Comparison of ENCODE assay signal across 7 cellular contexts in genomic region chr2:239326831-239327535, GRCh38.
A peak's percentile ranks its signal among the peaks of the same experiment; 100 is the strongest.
DNase-seq lines count a peak whose midpoint lies in the region; ATAC-seq and TF ChIP-seq lines count a peak whose summit lies in the region.

No MANE protein-coding gene starts in this region.

- H3K79me1 ChIP-seq in trophoblast cell (ENCODE audit: low read length) = no peaks in the 10 kb centered on the region

- no peak overlapping the region for H2AFZ ChIP-seq in trophoblast cell (ENCODE audit: insufficient read depth, low read length, poor library complexity)

- H3K4me3 ChIP-seq in ascending aorta = no peak overlapping the region
- H3K4me3 ChIP-seq in trophoblast cell (ENCODE audit: low read depth, low read length) = no peak overlapping the region

- H2BK120ac ChIP-seq in trophoblast cell (ENCODE audit: insufficient read depth, low read length, poor library complexity) = no peak overlapping the region

- H3K9me3 ChIP-seq in ascending aorta (no peaks in the 10 kb centered on the region), trophoblast cell (ENCODE audit: insufficient read depth, low read depth, low read length) (peaks cover 4% of the 10 kb centered on the region)

- H3K4me1 ChIP-seq in ascending aorta (peaks cover 17 to 38% of the 10 kb centered on the region in 2 donors), trophoblast cell (ENCODE audit: control insufficient read depth in 1 of 2, insufficient read depth in 2 of 2, low read length in 2 of 2) (peaks cover 0 to 3% of the 10 kb centered on the region in 2 experiments)

- H3K4me3 Mint-ChIP-seq in T-cell = peak overlapping the region; percentile 31 to 73 (median 34)

- no peak overlapping the region for H3K4ac ChIP-seq in trophoblast cell (ENCODE audit: low read depth, low read length)

- no peak overlapping the region for H3K14ac ChIP-seq in trophoblast cell (ENCODE audit: low read length)

- H3K4me1 Mint-ChIP-seq in T-cell = peaks cover 76 to 89% (median 77%) of the 10 kb centered on the region in 3 donors

- H3K9ac ChIP-seq in trophoblast cell (ENCODE audit: low read length) = no peak overlapping the region

- no peaks in the 10 kb centered on the region for H3K27me3 Mint-ChIP-seq in T-cell

- H2BK5ac ChIP-seq in trophoblast cell (ENCODE audit: low read depth, low read length, poor library complexity) = no peak overlapping the region

- CTCF ChIA-PET in T-cell (lab: Charles Lee) = interaction anchor here in 1 of 2 donors (1.0 kb wide), 1 partner anchor 59 kb away, joined by 4 read pairs; no protein-coding TSS in a partner anchor

- peaks cover 13% of the 10 kb centered on the region for H3K36me3 Mint-ChIP-seq in T-cell

- H3K23ac ChIP-seq in trophoblast cell (ENCODE audit: low read length) = no peak overlapping the region

- H3K36me3 ChIP-seq in ascending aorta (no peaks in the 10 kb centered on the region), trophoblast cell (ENCODE audit: control insufficient read depth in 1 of 2, insufficient read depth in 2 of 2, low read length in 2 of 2) (peaks cover 0 to 1% of the 10 kb centered on the region in 2 experiments)

- intact Hi-C loops in ascending aorta (cut with DNase I) = loop anchor here (5.0 kb wide), 1 partner anchor 105 kb away; no protein-coding TSS in a partner anchor

- no peak for TF ChIP-seq CTCF in ascending aorta (IDR thresholded peaks at IDR 0.05)

- peak overlapping the region; percentile 78 to 86 for H3K27ac ChIP-seq in ascending aorta
- no peak overlapping the region for H3K27ac ChIP-seq in trophoblast cell (ENCODE audit: low read depth, low read length)

- no peak overlapping the region for H4K8ac ChIP-seq in trophoblast cell (ENCODE audit: low read depth, low read length)

- no CpG with 5 or more reads among the region's 16 CpGs for WGBS in trophoblast cell (ENCODE audit: extremely low coverage, insufficient coverage, insufficient read length)

- no peak overlapping the region for H4K91ac ChIP-seq in trophoblast cell (ENCODE audit: low read depth, low read length)

- ATAC-seq in HG02642 (IDR thresholded peaks at IDR 0.05; ENCODE audit: poor library complexity, unreplicated experiment) = peak; percentile 59
- ATAC-seq in T-cell (replicated peaks in 1 of 4) = peak; percentile 80 to 90 (median 88)

- no peak overlapping the region for H4K12ac ChIP-seq in trophoblast cell (ENCODE audit: low read depth, low read length)

- H3K18ac ChIP-seq in trophoblast cell (ENCODE audit: low read length) = peak overlapping the region; percentile 61

- no peaks in the 10 kb centered on the region for H3K79me2 ChIP-seq in trophoblast cell (ENCODE audit: control insufficient read depth, insufficient read depth, low read length, poor library complexity)

- POLR2A ChIA-PET in T-cell (lab: Charles Lee) = no interaction called here

- DNase-seq in T-cell (peak; percentile 31 to 76 (median 56)), ascending aorta (ENCODE audit: low spot score in 2 of 2) (peak in 1 of 2 donors; percentile 57), trophoblast cell (no peak), ureter (ENCODE audit: low spot score) (peak; percentile 46), cerebellar cortex (ENCODE audit: low spot score) (no peak), D341Med (ENCODE audit: low spot score) (no peak)

- H2BK12ac ChIP-seq in trophoblast cell (ENCODE audit: low read length) = no peak overlapping the region

- no peaks in the 10 kb centered on the region for H3K27me3 ChIP-seq in ascending aorta
- no peaks in the 10 kb centered on the region for H3K27me3 ChIP-seq in trophoblast cell (ENCODE audit: insufficient read depth, low read length)

- H3K4me2 ChIP-seq in trophoblast cell (ENCODE audit: low read length) = no peak overlapping the region

- H2AK5ac ChIP-seq in trophoblast cell (ENCODE audit: low read length) = no peak overlapping the region

- peak overlapping the region; percentile 91 to 93 for H3K27ac Mint-ChIP-seq in T-cell

- H3K9me3 Mint-ChIP-seq in T-cell = no peaks in the 10 kb centered on the region

Comparison
In these comparisons a context has a peak if more than half of its experiments do, and no peak if none do; other contexts are left out.
1. DNase-seq: peak in T-cell (34 of 34) and ureter (single experiment); none in trophoblast cell (0 of 2), cerebellar cortex (single experiment) and D341Med (single experiment).